ENCODE assay signal across 8 cellular contexts in genomic region chr5:172716796-172717313, GRCh38. TPM values are rescaled to one million over a fixed set of nuclear protein-coding genes. Genes with fewer than 3 reads are reported as not detected.
A peak's percentile ranks its signal among the peaks of the same experiment; 100 is the strongest.
DNase-seq lines count a peak whose midpoint lies in the region; ATAC-seq and TF ChIP-seq lines count a peak whose summit lies in the region.

No MANE protein-coding gene starts in this region.

- no peaks in the 10 kb centered on the region for H3K36me3 Mint-ChIP-seq in naive thymus-derived CD4-positive, alpha-beta T cell

- H4K20me1 ChIP-seq in DOHH2 (ENCODE audit: control insufficient read depth, insufficient read depth, low read depth, low read length) (no peaks in the 10 kb centered on the region), OCI-LY7 (ENCODE audit: insufficient read depth, low read length) (no peaks in the 10 kb centered on the region)

- no peak for TF ChIP-seq POLR2A in esophagus squamous epithelium (IDR thresholded peaks at IDR 0.05)

- H3K4me1 Mint-ChIP-seq in naive thymus-derived CD4-positive, alpha-beta T cell = peaks cover 0 to 14% (median 5%) of the 10 kb centered on the region in 7 donors

- peak; percentile 96 for DNase-seq in HT-29 (ENCODE audit: low spot score)
- DNase-seq in OCI-LY7 (ENCODE audit: low spot score) = peak; percentile 66
- peak; percentile 90 for DNase-seq in activated T-cell treated with anti-CD3 and anti-CD28 coated beads, Interleukin-2, amount 50 U/mL, for 1 hour
- no peak for DNase-seq in esophagus squamous epithelium (lab: John Stamatoyannopoulos, UW)
- DNase-seq in naive thymus-derived CD4-positive, alpha-beta T cell = peak; percentile 70 to 86 (median 78)
- DNase-seq in stimulated activated CD8-positive, alpha-beta memory T cell treated with anti-CD3 and anti-CD28 coated beads, Interleukin-7, amount 100 ng/mL, for 4 hours (ENCODE audit: low read depth in 2 of 2) = peak; percentile 59 to 68

- H3K27ac ChIP-seq in DOHH2 (ENCODE audit: low read depth, low read length) = no peak overlapping the region
- no peak overlapping the region for H3K27ac ChIP-seq in OCI-LY7 (ENCODE audit: low read depth, low read length, poor library complexity, severe bottlenecking)
- H3K27ac ChIP-seq in esophagus squamous epithelium = peak overlapping the region; percentile 54 to 86 (median 78)
- H3K27ac ChIP-seq in naive thymus-derived CD4-positive, alpha-beta T cell (ENCODE audit: low read depth, low read length) = no peak overlapping the region

- intact Hi-C loops in OCI-LY7 (cut with micrococcal nuclease; ENCODE audit: unreplicated experiment) (loop anchor here (1.0 to 10.0 kb wide), 4 partner anchors 118 to 215 kb away; partner anchors contain the start of gene ERGIC1), esophagus squamous epithelium (cut with DNase I) (loop anchor here (5.0 kb wide), 1 partner anchor 55 kb away; the partner anchor contains the start of gene DUSP1)
- intact Hi-C loops in naive thymus-derived CD4-positive, alpha-beta T cell (cut with micrococcal nuclease) = loop anchor here (1.0 to 10.0 kb wide), 8 partner anchors 48 to 858 kb away; no protein-coding TSS in a partner anchor

- H3K79me2 ChIP-seq in DOHH2 (ENCODE audit: control insufficient read depth, low read length) = no peaks in the 10 kb centered on the region
- H3K79me2 ChIP-seq in OCI-LY7 (ENCODE audit: insufficient read depth, low read depth, low read length) = no peaks in the 10 kb centered on the region

- peak; percentile 87 for TF ChIP-seq CTCF in DOHH2 (IDR thresholded peaks at IDR 0.05; ENCODE audit: low read depth, low read length, poor library complexity, severe bottlenecking)
- peak; percentile 94 for TF ChIP-seq CTCF in OCI-LY7 (conservative IDR thresholded peaks at IDR 0.05; ENCODE audit: low read length)
- peak; percentile 89 to 98 (median 93) for TF ChIP-seq CTCF in esophagus squamous epithelium (IDR thresholded peaks at IDR 0.05)

- H3K4me1 ChIP-seq in DOHH2 (ENCODE audit: control insufficient read depth, low read length) = peaks cover 7% of the 10 kb centered on the region
- H3K4me1 ChIP-seq in OCI-LY7 (ENCODE audit: insufficient read depth, low read length, poor library complexity, severe bottlenecking) = no peaks in the 10 kb centered on the region
- H3K4me1 ChIP-seq in esophagus squamous epithelium = peaks cover 19 to 62% (median 33%) of the 10 kb centered on the region in 3 donors
- peaks cover 0 to 13% of the 10 kb centered on the region in 2 donors for H3K4me1 ChIP-seq in naive thymus-derived CD4-positive, alpha-beta T cell (ENCODE audit: control insufficient read depth in 2 of 2, insufficient read depth in 2 of 2, low read length in 2 of 2)

- no peaks in the 10 kb centered on the region for H3F3A ChIP-seq in DOHH2 (ENCODE audit: control insufficient read depth, insufficient read depth)

- peak; percentile 78 for ATAC-seq in naive thymus-derived CD4-positive, alpha-beta T cell
- ATAC-seq in GM19467 (IDR thresholded peaks at IDR 0.05; ENCODE audit: unreplicated experiment) = no peak

- H3K27ac Mint-ChIP-seq in naive thymus-derived CD4-positive, alpha-beta T cell = peak overlapping the region in 4 of 9 donors; percentile 56 to 91 (median 68)

- H3K9me2 ChIP-seq in DOHH2 (replicated peaks; ENCODE audit: control insufficient read depth, low read length) (no peaks in the 10 kb centered on the region), OCI-LY7 (ENCODE audit: insufficient read depth, low read length) (no peaks in the 10 kb centered on the region)

- H2AFZ ChIP-seq in OCI-LY7 (ENCODE audit: low read length) = 0 out of 2 replicates have a peak overlapping the region, but pooled peaks have one; percentile 25

- WGBS in esophagus squamous epithelium, 2 donors = 3 to 6% methylated on average over 9 to 18 of the region's 20 CpGs

- H3K27me3 ChIP-seq in DOHH2 (ENCODE audit: control insufficient read depth, low read length) (peaks cover 18% of the 10 kb centered on the region), esophagus squamous epithelium (no peaks in the 10 kb centered on the region)
- no peaks in the 10 kb centered on the region for H3K27me3 ChIP-seq in naive thymus-derived CD4-positive, alpha-beta T cell (ENCODE audit: control insufficient read depth in 2 of 2, insufficient read depth in 2 of 2, low read length in 2 of 2)

- no TSS peak for BruUV-seq in OCI-LY7 (replicated peaks; lab: Mats Ljungman, UMichigan)

- H3K36me3 ChIP-seq in DOHH2 (ENCODE audit: control insufficient read depth, low read length) (no peaks in the 10 kb centered on the region), OCI-LY7 (ENCODE audit: insufficient read depth, low read length) (no peaks in the 10 kb centered on the region), esophagus squamous epithelium (no peaks in the 10 kb centered on the region)
- H3K36me3 ChIP-seq in naive thymus-derived CD4-positive, alpha-beta T cell (ENCODE audit: control insufficient read depth in 2 of 3, insufficient read depth in 3 of 3, low read length in 3 of 3) = no peaks in the 10 kb centered on the region

- H3K4me2 ChIP-seq in DOHH2 (ENCODE audit: low read length) (no peak overlapping the region), OCI-LY7 (ENCODE audit: low read length) (no peak overlapping the region)

- no peaks in the 10 kb centered on the region for H3K9me3 ChIP-seq in DOHH2 (ENCODE audit: control insufficient read depth, insufficient read depth, low read length)
- no peaks in the 10 kb centered on the region for H3K9me3 ChIP-seq in OCI-LY7 (ENCODE audit: low read length)
- no peaks in the 10 kb centered on the region for H3K9me3 ChIP-seq in esophagus squamous epithelium
- H3K9me3 ChIP-seq in naive thymus-derived CD4-positive, alpha-beta T cell (ENCODE audit: control insufficient read depth in 2 of 3, low read length in 3 of 3) = no peaks in the 10 kb centered on the region

- peaks cover 0 to 10% (median under 1%) of the 10 kb centered on the region in 5 donors for H3K27me3 Mint-ChIP-seq in naive thymus-derived CD4-positive, alpha-beta T cell

- no peak overlapping the region for H3K4me3 ChIP-seq in DOHH2 (ENCODE audit: low read length)
- no peak overlapping the region for H3K4me3 ChIP-seq in OCI-LY7 (ENCODE audit: low read depth, low read length, poor library complexity, severe bottlenecking)
- peak overlapping the region in 1 of 4 donors; percentile 41 for H3K4me3 ChIP-seq in esophagus squamous epithelium
- H3K4me3 ChIP-seq in naive thymus-derived CD4-positive, alpha-beta T cell (ENCODE audit: low read length) = no peak overlapping the region

- CTCF ChIA-PET in OCI-LY7 (lab: Charles Lee; ENCODE audit: unreplicated experiment) = interaction anchor here (1.4 kb wide), 1 partner anchor 216 kb away, joined by 6 read pairs; no protein-coding TSS in a partner anchor
- CTCF ChIA-PET in naive thymus-derived CD4-positive, alpha-beta T cell (lab: Charles Lee) = interaction anchor here (0.6 to 2.0 kb wide), 14 partner anchors 11 to 441 kb away, joined by 3 to 24 read pairs (median 4); partner anchors contain the start of gene DUSP1

- peak overlapping the region in 1 of 10 donors; percentile 27 for H3K4me3 Mint-ChIP-seq in naive thymus-derived CD4-positive, alpha-beta T cell

- POLR2A ChIA-PET in OCI-LY7 (lab: Charles Lee) = interaction anchor here (0.6 to 1.0 kb wide), 3 partner anchors 48 to 217 kb away, joined by 3 to 5 read pairs (median 4); no protein-coding TSS in a partner anchor
- POLR2A ChIA-PET in naive thymus-derived CD4-positive, alpha-beta T cell (lab: Charles Lee) = interaction anchor here (1.0 to 1.6 kb wide), 3 partner anchors 49 to 215 kb away, joined by 3 to 7 read pairs (median 3); partner anchors contain the start of gene DUSP1

- peaks cover 0 to 1% (median 0%) of the 10 kb centered on the region in 11 donors for H3K9me3 Mint-ChIP-seq in naive thymus-derived CD4-positive, alpha-beta T cell

RNA-seq across cellular contexts. Expression of gene DUSP1, which starts 54.1 kb away (rescaled TPM):
- total RNA-seq in HT-29 (2014; rRNA removed; shearing (Covaris generic)) = 275 and 286 TPM in 2 replicates
- total RNA-seq in OCI-LY7 (2014; rRNA removed; shearing (Covaris generic)) = 5.3 and 7.0 TPM in 2 replicates
- total RNA-seq in OCI-LY7 (2022) (4.5 and 5.3 TPM in 2 replicates), esophagus squamous epithelium (100 to 1,000 TPM; 222 to 415 (median 252) TPM)
- 1,000 to 10,000 TPM in 2 of 5 experiments, 10 to 100 TPM in 2, 1 to 10 TPM in 1; 5.4 to 2,522 (median 40.7) TPM for total RNA-seq in naive thymus-derived CD4-positive, alpha-beta T cell
- polyA plus RNA-seq in naive thymus-derived CD4-positive, alpha-beta T cell = 10 to 100 TPM; 53.5 to 81.3 TPM

Comparison
In these comparisons a context has a peak if more than half of its experiments do, and no peak if none do; other contexts are left out.
1. H3K27ac ChIP-seq: peak in esophagus squamous epithelium (4 of 4); none in DOHH2 (single experiment), OCI-LY7 (single experiment) and naive thymus-derived CD4-positive, alpha-beta T cell (single experiment).
2. Peak in every context shown above with its lines, with median percentiles within 50 percentile points of each other: CTCF ChIP-seq.